ENCODE assay signal across 20 cellular contexts in genomic region chr6:111743318-111743717, GRCh38.
DNase-seq lines count a peak whose midpoint lies in the region; ATAC-seq and TF ChIP-seq lines count a peak whose summit lies in the region.
"Had no signal": no experiment of that assay in that cellular context is flagged by ENCODE, and none has a peak within 500 bp of the region (broad histone marks: within the 10 kb centered on the region; RNA-seq: fewer than 3 reads in every experiment).

No MANE protein-coding gene starts in this region.

- H3K4me3 ChIP-seq in Karpas-422 (ENCODE audit: low read length): no peak overlapping the region
- H3K4me3 ChIP-seq in psoas muscle: no peak overlapping the region
- H3K4me3 ChIP-seq: hepatocyte, ovary, smooth muscle cell, tibial artery had no signal

- WGBS in psoas muscle, 3 donors: 26 to 42% (median 28%) methylated on average over 5 of the region's 5 CpGs

- peaks cover 94% of the 10 kb centered on the region for H3K79me2 ChIP-seq in Karpas-422 (ENCODE audit: low read length)
- H3K79me2 ChIP-seq: hepatocyte had no signal

- ATAC-seq in activated CD4-positive, alpha-beta T cell treated with anti-CD3 and anti-CD28 coated beads for 36 hours: no peak
- ATAC-seq in left ventricle myocardium superior: peak; percentile 17
- ATAC-seq in psoas muscle: no peak
- ATAC-seq in HG03457 (IDR thresholded peaks at IDR 0.05; ENCODE audit: unreplicated experiment): no peak
- no peak for ATAC-seq in GM18873 (IDR thresholded peaks at IDR 0.05; ENCODE audit: low FRiP score, unreplicated experiment)
- ATAC-seq: activated CD4-positive, CD25-positive, alpha-beta regulatory T cell treated with anti-CD3 and anti-CD28 coated beads, Interleukin-2, amount 50 U/mL, for 24 hours had no signal

- H3K9me2 ChIP-seq in Karpas-422 (replicated peaks; ENCODE audit: insufficient read depth, low read length): no peaks in the 10 kb centered on the region

- no peaks in the 10 kb centered on the region for H3K9me3 Mint-ChIP-seq in activated CD4-positive, alpha-beta T cell treated with anti-CD3 and anti-CD28 coated beads for 36 hours (ENCODE audit: low read depth)
- H3K9me3 Mint-ChIP-seq: activated naive CD4-positive, alpha-beta T cell treated with anti-CD3 and anti-CD28 coated beads, Interleukin-2, amount 10 ng/mL, durations not matched to agents 7 days and 5 days; T-helper 2 cell treated with Interferon-gamma antibody and Interleukin-4, amounts not matched to agents 5 μg/mL and 100 μg/mL, for 36 hours had no signal

- peak overlapping the region; percentile 15 for H3K27ac Mint-ChIP-seq in activated CD4-positive, alpha-beta T cell treated with anti-CD3 and anti-CD28 coated beads for 36 hours
- H3K27ac Mint-ChIP-seq: activated naive CD4-positive, alpha-beta T cell treated with anti-CD3 and anti-CD28 coated beads, Interleukin-2, amount 10 ng/mL, durations not matched to agents 7 days and 5 days; T-helper 2 cell treated with Interferon-gamma antibody and Interleukin-4, amounts not matched to agents 5 μg/mL and 100 μg/mL, for 36 hours had no signal

- no peak for DNase-seq in activated CD4-positive, alpha-beta T cell treated with anti-CD3 and anti-CD28 coated beads for 36 hours
- DNase-seq in activated CD4-positive, alpha-beta T cell treated with anti-CD3 and anti-CD28 coated beads for 1 hour: no peak
- DNase-seq in Karpas-422 (no peak), left ventricle myocardium superior (peak; percentile 50), psoas muscle (no peak), T-helper 2 cell (no peak)
- DNase-seq: activated naive CD4-positive, alpha-beta T cell treated with anti-CD3 and anti-CD28 coated beads, Interleukin-2, amount 10 ng/mL, durations not matched to agents 7 days and 5 days; BE2C; DMS153; NCI-H187; NCI-H446; tibial artery had no signal

- no peaks in the 10 kb centered on the region for H4K20me1 ChIP-seq in Karpas-422 (ENCODE audit: insufficient read depth, low read depth, low read length)

- H3K9ac ChIP-seq in Karpas-422 (ENCODE audit: low read length): peak overlapping the region; percentile 29; the same call in 1 of the 2 replicates

- H3K9me3 ChIP-seq in Karpas-422 (ENCODE audit: low read length) (no peaks in the 10 kb centered on the region), psoas muscle (no peaks in the 10 kb centered on the region)
- H3K9me3 ChIP-seq: BE2C, ovary, tibial artery had no signal

- peaks cover 77% of the 10 kb centered on the region for H3K36me3 Mint-ChIP-seq in activated CD4-positive, alpha-beta T cell treated with anti-CD3 and anti-CD28 coated beads for 36 hours (ENCODE audit: low read depth)

- H3K27me3 Mint-ChIP-seq in activated CD4-positive, alpha-beta T cell treated with anti-CD3 and anti-CD28 coated beads for 36 hours: no peaks in the 10 kb centered on the region
- H3K27me3 Mint-ChIP-seq: activated naive CD4-positive, alpha-beta T cell treated with anti-CD3 and anti-CD28 coated beads, Interleukin-2, amount 10 ng/mL, durations not matched to agents 7 days and 5 days had no signal

- H3K27me3 ChIP-seq in Karpas-422 (ENCODE audit: low read length): no peaks in the 10 kb centered on the region
- no peaks in the 10 kb centered on the region for H3K27me3 ChIP-seq in psoas muscle (ENCODE audit: insufficient read depth in 3 of 3, low read length in 2 of 3)
- H3K27me3 ChIP-seq: BE2C, hepatocyte, ovary, tibial artery had no signal

- POLR2A ChIA-PET in activated CD4-positive, alpha-beta T cell treated with anti-CD3 and anti-CD28 coated beads for 36 hours (lab: Charles Lee): interaction anchor here (0.6 to 1.0 kb wide), 2 partner anchors 16 to 48 kb away, joined by 6 to 7 read pairs; no protein-coding TSS in a partner anchor

- H3K4me2 ChIP-seq in Karpas-422 (ENCODE audit: low read depth, low read length, poor library complexity, severe bottlenecking): peak overlapping the region; percentile 64
- H3K4me2 ChIP-seq: hepatocyte, smooth muscle cell had no signal

- no peak overlapping the region for H2AFZ ChIP-seq in Karpas-422 (ENCODE audit: low read length)
- H2AFZ ChIP-seq: hepatocyte had no signal

- H3K27ac ChIP-seq in Karpas-422 (ENCODE audit: low read length) (peak overlapping the region; percentile 93), psoas muscle (peak overlapping the region; percentile 32)
- H3K27ac ChIP-seq: 22Rv1, hepatocyte, ovary, tibial artery had no signal

- no peak overlapping the region for H3K4me3 Mint-ChIP-seq in activated CD4-positive, alpha-beta T cell treated with anti-CD3 and anti-CD28 coated beads for 36 hours
- H3K4me3 Mint-ChIP-seq: activated naive CD4-positive, alpha-beta T cell treated with anti-CD3 and anti-CD28 coated beads, Interleukin-2, amount 10 ng/mL, durations not matched to agents 7 days and 5 days; T-helper 2 cell treated with Interferon-gamma antibody and Interleukin-4, amounts not matched to agents 5 μg/mL and 100 μg/mL, for 36 hours had no signal

- CTCF ChIA-PET in activated CD4-positive, alpha-beta T cell treated with anti-CD3 and anti-CD28 coated beads for 36 hours (lab: Charles Lee): interaction anchor here (0.6 to 1.5 kb wide), 4 partner anchors 17 to 101 kb away, joined by 3 to 4 read pairs (median 3); no protein-coding TSS in a partner anchor

- H3K4me1 Mint-ChIP-seq in activated CD4-positive, alpha-beta T cell treated with anti-CD3 and anti-CD28 coated beads for 36 hours: peaks cover 92% of the 10 kb centered on the region

- peaks cover 98% of the 10 kb centered on the region for H3K4me1 ChIP-seq in Karpas-422 (ENCODE audit: low read length)
- peaks cover 13% of the 10 kb centered on the region for H3K4me1 ChIP-seq in psoas muscle

- H3K36me3 ChIP-seq in Karpas-422 (ENCODE audit: insufficient read depth, low read length): no peaks in the 10 kb centered on the region; the same call in 1 of the 2 replicates
- H3K36me3 ChIP-seq in psoas muscle (ENCODE audit: insufficient read depth in 1 of 2, low read depth in 1 of 2): no peaks in the 10 kb centered on the region
- H3K36me3 ChIP-seq: BE2C, ovary, tibial artery had no signal

- TF ChIP-seq CTCF in psoas muscle (IDR thresholded peaks at IDR 0.05): no peak

- intact Hi-C loops in activated CD4-positive, alpha-beta T cell treated with anti-CD3 and anti-CD28 coated beads for 36 hours (cut with DNase I, micrococcal nuclease): no loop called here
- intact Hi-C loops in left ventricle myocardium superior (cut with micrococcal nuclease): no loop called here
- intact Hi-C loops in psoas muscle (cut with DNase I): no loop called here
